In the genomic region with DNA sequence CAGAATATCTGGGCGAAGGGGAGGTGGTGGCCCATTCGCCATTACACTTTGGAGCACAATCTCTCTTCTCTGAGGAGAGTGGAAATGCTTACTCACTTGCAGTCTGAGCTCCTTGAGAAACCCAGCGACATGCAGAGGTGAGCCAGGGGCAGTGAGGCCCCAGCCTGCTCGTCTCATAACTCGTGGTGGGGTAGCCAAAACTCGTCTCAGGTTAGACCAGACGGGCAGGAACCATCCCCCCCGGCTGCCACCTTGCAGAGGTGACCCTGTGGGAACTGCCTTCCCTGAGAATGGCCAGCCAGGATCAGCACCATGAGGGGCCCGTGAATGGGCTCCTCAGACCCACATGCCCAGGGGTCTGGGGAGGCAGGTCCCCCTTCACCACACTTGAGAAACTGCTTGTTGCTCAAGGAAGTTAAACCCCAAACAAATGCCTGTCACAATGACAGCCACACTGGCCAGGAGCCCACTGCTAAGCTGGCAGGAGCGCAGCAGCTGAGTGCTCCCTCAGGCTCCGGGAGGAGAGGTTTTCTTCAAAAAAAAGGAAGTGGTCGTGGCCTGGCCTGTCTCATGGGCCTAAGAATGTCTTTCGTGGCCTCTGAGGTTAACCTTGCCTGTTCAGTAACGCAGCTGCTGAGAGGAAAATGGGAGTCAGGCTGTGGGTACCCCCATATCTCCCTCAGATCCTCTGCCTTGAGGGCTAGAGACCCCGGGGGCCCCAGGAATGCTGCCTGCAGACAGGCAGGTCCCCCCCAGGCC, we compare ENCODE assay signal across 9 cellular contexts. TPM values are rescaled to one million over a fixed set of nuclear protein-coding genes. Genes with fewer than 3 reads are reported as not detected.
DNase-seq lines count a peak whose midpoint lies in the region; ATAC-seq and TF ChIP-seq lines count a peak whose summit lies in the region.
"Had no signal": no experiment of that assay in that cellular context is flagged by ENCODE, and none has a peak within 500 bp of the region (broad histone marks: within the 10 kb centered on the region; RNA-seq: fewer than 3 reads in every experiment).

No MANE protein-coding gene starts in this region.

- intact Hi-C loops in heart right ventricle (cut with DNase I), result loop anchor here in 1 of 10 donors (5.0 kb wide), 1 partner anchor 35 kb away; no protein-coding TSS in a partner anchor

- H3K9me3 ChIP-seq in SU-DHL-6 (ENCODE audit: insufficient read depth, low read length), result no peaks in the 10 kb centered on the region
- H3K9me3 ChIP-seq in heart right ventricle, result no peaks in the 10 kb centered on the region
- H3K9me3 ChIP-seq in HAP-1, result no peaks in the 10 kb centered on the region
- no peaks in the 10 kb centered on the region for H3K9me3 ChIP-seq in WERI-Rb-1 (ENCODE audit: severe bottlenecking)

- ATAC-seq in GM23338 (peak; percentile 3; the same call in 1 of the 3 replicates), heart right ventricle (peak; percentile 15 to 46 (median 35)), HG02884 (IDR thresholded peaks at IDR 0.05; ENCODE audit: unreplicated experiment) (no peak)
- ATAC-seq in stimulated activated naive CD8-positive, alpha-beta T cell treated with anti-CD3 and anti-CD28 coated beads, Interleukin-15, Interleukin-2, amounts not matched to agents 100 U/mL and 50 U/mL, for 24 hours, result peak; percentile 63

- in situ Hi-C loops in HAP-1 (cut with MboI; ENCODE audit: low sequenced_read_pairs), result no loop called here

- H4K20me1 ChIP-seq in GM23338 (replicated peaks; ENCODE audit: insufficient read depth), result no peaks in the 10 kb centered on the region
- no peaks in the 10 kb centered on the region for H4K20me1 ChIP-seq in SU-DHL-6 (ENCODE audit: low read depth, low read length)

- no peak overlapping the region for H3K4me3 Mint-ChIP-seq in GM23338
- H3K4me3 Mint-ChIP-seq: activated naive CD4-positive, alpha-beta T cell treated with anti-CD3 and anti-CD28 coated beads, Interleukin-2, amount 50 U/mL, for 24 hours had no signal

- peak; percentile 70 for DNase-seq in AG08396 (ENCODE audit: low spot score)
- DNase-seq in GM23338 (ENCODE audit: low spot score), result no peak
- DNase-seq in heart right ventricle, result peak; percentile 34 to 62
- no peak for DNase-seq in stimulated activated naive CD8-positive, alpha-beta T cell treated with anti-CD3 and anti-CD28 coated beads, Interleukin-15, Interleukin-2, amounts not matched to agents 100 U/mL and 50 U/mL, for 24 hours
- DNase-seq in HAP-1 (ENCODE audit: low spot score in 2 of 2), result no peak
- DNase-seq in WERI-Rb-1, result no peak

- peaks cover 16% of the 10 kb centered on the region for H3K27me3 Mint-ChIP-seq in GM23338 (ENCODE audit: insufficient read depth, low read depth, poor library complexity)
- H3K27me3 Mint-ChIP-seq: activated naive CD4-positive, alpha-beta T cell treated with anti-CD3 and anti-CD28 coated beads, Interleukin-2, amount 50 U/mL, for 24 hours had no signal

- H3K27ac ChIP-seq in GM23338 (ENCODE audit: low read depth) (no peak overlapping the region), SU-DHL-6 (ENCODE audit: low read depth, low read length) (peak overlapping the region; percentile 63), heart right ventricle (peak overlapping the region; percentile 34 to 91 (median 86)), WERI-Rb-1 (no peak overlapping the region; the same call in 1 of the 2 replicates)

- H3F3A ChIP-seq in GM23338 (replicated peaks; ENCODE audit: low read depth) (0 out of 2 replicates have a peak, but pooled peaks cover 3% of the 10 kb centered on the region), SU-DHL-6 (ENCODE audit: insufficient read depth) (peaks cover 6% of the 10 kb centered on the region; the same call in 1 of the 2 replicates)

- H3K79me2 ChIP-seq in GM23338 (replicated peaks; ENCODE audit: insufficient read depth), result no peaks in the 10 kb centered on the region
- no peaks in the 10 kb centered on the region for H3K79me2 ChIP-seq in SU-DHL-6 (ENCODE audit: insufficient read depth, low read length)

- 48 to 53% methylated on average over 15 of the region's 15 CpGs for WGBS in heart right ventricle, 2 donors

- TF ChIP-seq CTCF in GM23338 (conservative IDR thresholded peaks at IDR 0.05; ENCODE audit: low read depth in 2 of 2) (no peak), SU-DHL-6 (IDR thresholded peaks at IDR 0.05; ENCODE audit: insufficient read depth, low read length, poor library complexity, severe bottlenecking) (no peak), heart right ventricle (IDR thresholded peaks at IDR 0.05) (no peak), WERI-Rb-1 (IDR thresholded peaks at IDR 0.05; ENCODE audit: low read depth, low read length) (no peak)

- no peaks in the 10 kb centered on the region for H3K36me3 ChIP-seq in GM23338 (ENCODE audit: insufficient read depth)
- no peaks in the 10 kb centered on the region for H3K36me3 ChIP-seq in SU-DHL-6 (ENCODE audit: low read length)
- H3K36me3 ChIP-seq in heart right ventricle, result peaks cover 0 to 32% (median 0%) of the 10 kb centered on the region in 9 donors
- H3K36me3 ChIP-seq in HAP-1 (replicated peaks), result no peaks in the 10 kb centered on the region
- H3K36me3 ChIP-seq in WERI-Rb-1, result no peaks in the 10 kb centered on the region

- H3K36me3 Mint-ChIP-seq in GM23338 (ENCODE audit: low read depth), result no peaks in the 10 kb centered on the region

- H3K27me3 ChIP-seq in GM23338 (ENCODE audit: insufficient read depth) (no peaks in the 10 kb centered on the region), SU-DHL-6 (ENCODE audit: low read length) (no peaks in the 10 kb centered on the region), heart right ventricle (no peaks in the 10 kb centered on the region), HAP-1 (ENCODE audit: low read depth) (no peaks in the 10 kb centered on the region), WERI-Rb-1 (ENCODE audit: insufficient read depth, low read depth, severe bottlenecking) (no peaks in the 10 kb centered on the region)

- H3K4me1 ChIP-seq in GM23338 (ENCODE audit: insufficient read depth), result peaks cover 12% of the 10 kb centered on the region; the same call in 1 of the 2 replicates
- peaks cover 15 to 58% (median 37%) of the 10 kb centered on the region in 9 donors for H3K4me1 ChIP-seq in heart right ventricle
- H3K4me1 ChIP-seq in HAP-1, result peaks cover 5% of the 10 kb centered on the region

- peak overlapping the region; percentile 79; the same call in 1 of the 2 replicates for H3K27ac Mint-ChIP-seq in GM23338

- H3K4me3 ChIP-seq in GM23338, result no peak overlapping the region
- H3K4me3 ChIP-seq in SU-DHL-6 (ENCODE audit: insufficient read depth, low read length, poor library complexity, severe bottlenecking), result no peak overlapping the region
- no peak overlapping the region for H3K4me3 ChIP-seq in heart right ventricle
- H3K4me3 ChIP-seq in HAP-1, result no peak overlapping the region
- H3K4me3 ChIP-seq in WERI-Rb-1 (ENCODE audit: low read depth, low read length), result no peak overlapping the region

- H3K9ac ChIP-seq in SU-DHL-6 (ENCODE audit: low read length), result peak overlapping the region; percentile 32

- H3K4me2 ChIP-seq in GM23338 (no peak overlapping the region), SU-DHL-6 (ENCODE audit: low read depth, low read length, poor library complexity, severe bottlenecking) (peak overlapping the region; percentile 23)

- no peaks in the 10 kb centered on the region for H3K9me3 Mint-ChIP-seq in GM23338
- H3K9me3 Mint-ChIP-seq: activated naive CD4-positive, alpha-beta T cell treated with anti-CD3 and anti-CD28 coated beads, Interleukin-2, amount 50 U/mL, for 24 hours had no signal

- H3K9me2 ChIP-seq in GM23338 (ENCODE audit: insufficient read depth) (no peaks in the 10 kb centered on the region), SU-DHL-6 (replicated peaks; ENCODE audit: insufficient read depth, low read length) (no peaks in the 10 kb centered on the region)

- H3K4me1 Mint-ChIP-seq in GM23338, result peaks cover 25% of the 10 kb centered on the region

- no peak overlapping the region for H2AFZ ChIP-seq in GM23338
- H2AFZ ChIP-seq in SU-DHL-6 (ENCODE audit: low read depth, low read length, severe bottlenecking), result no peak overlapping the region

TF ChIP-seq in GM23338, 12 proteins besides CTCF, POLR2A, EP300 and RAD21 (continues in another document):
- TF ChIP-seq EZH2 (IDR thresholded peaks at IDR 0.05; ENCODE audit: low read depth, unreplicated experiment), result no peak
- no peak for TF ChIP-seq ZNF331 (CRISPR knock-in tag; IDR thresholded peaks at IDR 0.05; ENCODE audit: low read depth)
- TF ChIP-seq, protein P1, sequence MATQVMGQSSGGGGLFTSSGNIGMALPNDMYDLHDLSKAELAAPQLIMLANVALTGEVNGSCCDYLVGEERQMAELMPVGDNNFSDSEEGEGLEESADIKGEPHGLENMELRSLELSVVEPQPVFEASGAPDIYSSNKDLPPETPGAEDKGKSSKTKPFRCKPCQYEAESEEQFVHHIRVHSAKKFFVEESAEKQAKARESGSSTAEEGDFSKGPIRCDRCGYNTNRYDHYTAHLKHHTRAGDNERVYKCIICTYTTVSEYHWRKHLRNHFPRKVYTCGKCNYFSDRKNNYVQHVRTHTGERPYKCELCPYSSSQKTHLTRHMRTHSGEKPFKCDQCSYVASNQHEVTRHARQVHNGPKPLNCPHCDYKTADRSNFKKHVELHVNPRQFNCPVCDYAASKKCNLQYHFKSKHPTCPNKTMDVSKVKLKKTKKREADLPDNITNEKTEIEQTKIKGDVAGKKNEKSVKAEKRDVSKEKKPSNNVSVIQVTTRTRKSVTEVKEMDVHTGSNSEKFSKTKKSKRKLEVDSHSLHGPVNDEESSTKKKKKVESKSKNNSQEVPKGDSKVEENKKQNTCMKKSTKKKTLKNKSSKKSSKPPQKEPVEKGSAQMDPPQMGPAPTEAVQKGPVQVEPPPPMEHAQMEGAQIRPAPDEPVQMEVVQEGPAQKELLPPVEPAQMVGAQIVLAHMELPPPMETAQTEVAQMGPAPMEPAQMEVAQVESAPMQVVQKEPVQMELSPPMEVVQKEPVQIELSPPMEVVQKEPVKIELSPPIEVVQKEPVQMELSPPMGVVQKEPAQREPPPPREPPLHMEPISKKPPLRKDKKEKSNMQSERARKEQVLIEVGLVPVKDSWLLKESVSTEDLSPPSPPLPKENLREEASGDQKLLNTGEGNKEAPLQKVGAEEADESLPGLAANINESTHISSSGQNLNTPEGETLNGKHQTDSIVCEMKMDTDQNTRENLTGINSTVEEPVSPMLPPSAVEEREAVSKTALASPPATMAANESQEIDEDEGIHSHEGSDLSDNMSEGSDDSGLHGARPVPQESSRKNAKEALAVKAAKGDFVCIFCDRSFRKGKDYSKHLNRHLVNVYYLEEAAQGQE (IDR thresholded peaks at IDR 0.05; ENCODE audit: unreplicated experiment), result no peak

RNA-seq across cellular contexts. Expression of a gene that starts 9.2 kb away (rescaled TPM):
- 7.9 and 14.9 TPM in 2 replicates for total RNA-seq in GM23338 (2014; rRNA removed; shearing (Covaris generic))
- polyA plus RNA-seq in GM23338 (2016; fragmentation: Nextera tagmentation; extraction: Ambion mirVana), result 48.5 and 50.5 TPM in 2 replicates
- 100 to 1,000 TPM; 240 to 403 (median 348) TPM for total RNA-seq in heart right ventricle
- polyA plus RNA-seq in heart right ventricle, result 100 to 1,000 TPM in 1 of 2 donors, 10 to 100 TPM in 1; 60.6 to 151 TPM

Comparison
In these comparisons a context has a peak if more than half of its experiments do, and no peak if none do; other contexts are left out.
1. DNase-seq: peak in AG08396 (single experiment) and heart right ventricle (2 of 2); none in GM23338 (single experiment), stimulated activated naive CD8-positive, alpha-beta T cell treated with anti-CD3 and anti-CD28 coated beads, Interleukin-15, Interleukin-2, amounts not matched to agents 100 U/mL and 50 U/mL, for 24 hours (single experiment), HAP-1 (0 of 2) and WERI-Rb-1 (single experiment).
2. H3K27ac ChIP-seq: peak in SU-DHL-6 (single experiment) and heart right ventricle (10 of 10); none in GM23338 (single experiment) and WERI-Rb-1 (single experiment).
3. RNA of a gene that starts 9.2 kb away (total RNA-seq): 240 to 403 TPM in heart right ventricle; 7.9 to 14.9 TPM in GM23338; every median in the first group is over 10 times any median in the second.